13 cellular contexts compared by ENCODE assay signal in the genomic region with DNA sequence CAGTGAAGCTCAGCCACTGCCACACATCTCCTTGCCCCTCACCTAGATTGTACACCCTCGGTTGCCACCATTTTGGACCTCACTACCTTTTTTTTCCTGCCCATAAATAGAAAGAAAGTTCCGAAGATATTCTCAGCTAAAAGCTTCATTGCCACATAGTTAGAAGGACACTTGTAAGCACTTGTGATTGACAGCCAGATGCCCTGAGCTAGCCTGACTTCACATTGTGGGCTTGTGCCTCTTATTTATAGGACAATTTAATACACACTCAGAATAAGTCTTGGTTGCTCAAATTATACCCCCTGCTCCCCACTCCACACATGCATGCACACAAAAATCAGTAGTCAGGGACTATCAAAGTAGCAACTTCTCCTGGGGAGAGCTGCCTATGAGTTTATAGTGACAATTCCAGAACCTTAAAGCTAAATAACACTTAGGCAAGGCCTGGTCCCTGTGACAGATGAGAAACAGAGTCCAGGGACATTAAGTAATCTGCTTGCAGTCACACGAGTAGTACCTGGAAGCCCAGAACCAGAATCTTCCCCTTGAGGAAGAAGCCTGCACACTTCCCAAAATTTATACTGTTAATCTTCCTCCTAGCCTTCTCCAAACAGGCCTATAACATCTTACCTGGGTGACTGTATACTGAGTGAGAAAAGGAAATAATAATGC.
DNase-seq lines count a peak whose midpoint lies in the region; ATAC-seq and TF ChIP-seq lines count a peak whose summit lies in the region.
"Had no signal": no experiment of that assay in that cellular context is flagged by ENCODE, and none has a peak within 500 bp of the region (broad histone marks: within the 10 kb centered on the region; RNA-seq: fewer than 3 reads in every experiment).

No MANE protein-coding gene starts in this region.

- peaks cover 16 to 38% (median 32%) of the 10 kb centered on the region in 10 experiments for H3K4me1 ChIP-seq in BLaER1 treated with 17β-estradiol and CSF1 and Interleukin-3, amounts not matched to agents 10 nM and 100 nM
- H3K4me1 ChIP-seq in psoas muscle = no peaks in the 10 kb centered on the region
- H3K4me1 ChIP-seq in esophagus muscularis mucosa = no peaks in the 10 kb centered on the region
- no peaks in the 10 kb centered on the region for H3K4me1 ChIP-seq in upper lobe of right lung

- H3K27me3 ChIP-seq in BLaER1 treated with 17β-estradiol and CSF1 and Interleukin-3, amounts not matched to agents 10 nM and 100 nM = peaks cover 0 to 6% (median 0%) of the 10 kb centered on the region in 11 experiments; a peak in 3 of 22 replicates
- H3K27me3 ChIP-seq in psoas muscle (ENCODE audit: insufficient read depth in 3 of 3, low read length in 2 of 3) (no peaks in the 10 kb centered on the region), esophagus muscularis mucosa (no peaks in the 10 kb centered on the region), upper lobe of right lung (no peaks in the 10 kb centered on the region)

- peak overlapping the region in 6 of 11 experiments; percentile 1 to 30 (median 22); a peak in 5 of 22 replicates for H3K27ac ChIP-seq in BLaER1 treated with 17β-estradiol and CSF1 and Interleukin-3, amounts not matched to agents 10 nM and 100 nM
- H3K27ac ChIP-seq in SK-N-MC (peak overlapping the region; percentile 58), cingulate gyrus (ENCODE audit: low read depth, low read length) (peak overlapping the region; percentile 49), psoas muscle (no peak overlapping the region), esophagus muscularis mucosa (replicated peaks in 1 of 4) (no peak overlapping the region), upper lobe of right lung (no peak overlapping the region)

- peak overlapping the region; percentile 58 to 82 (median 73) for H3K4me2 ChIP-seq in BLaER1 treated with 17β-estradiol and CSF1 and Interleukin-3, amounts not matched to agents 10 nM and 100 nM

- no peak for TF ChIP-seq POLR2A in esophagus muscularis mucosa (IDR thresholded peaks at IDR 0.05; ENCODE audit: low read depth)

- peak in 3 of 4 donors; percentile 36 to 60 (median 37) for ATAC-seq in psoas muscle
- no peak for ATAC-seq in upper lobe of right lung
- ATAC-seq: CD8-positive, alpha-beta T cell had no signal

- peaks cover 0 to 20% (median 14%) of the 10 kb centered on the region in 11 experiments; a peak in 9 of 22 replicates for H3K9me3 ChIP-seq in BLaER1 treated with 17β-estradiol and CSF1 and Interleukin-3, amounts not matched to agents 10 nM and 100 nM (replicated peaks in 1 of 11)
- H3K9me3 ChIP-seq in SK-N-MC (ENCODE audit: low read depth, low read length) (no peaks in the 10 kb centered on the region), psoas muscle (no peaks in the 10 kb centered on the region), esophagus muscularis mucosa (peaks cover 0 to 9% (median 0%) of the 10 kb centered on the region in 4 donors), upper lobe of right lung (no peaks in the 10 kb centered on the region)

- H3K9ac ChIP-seq in BLaER1 treated with 17β-estradiol and CSF1 and Interleukin-3, amounts not matched to agents 10 nM and 100 nM = no peak overlapping the region
- H3K9ac ChIP-seq in SK-N-MC (ENCODE audit: insufficient read length) = no peak overlapping the region

- TF ChIP-seq CTCF in psoas muscle (IDR thresholded peaks at IDR 0.05) = no peak
- no peak for TF ChIP-seq CTCF in esophagus muscularis mucosa (IDR thresholded peaks at IDR 0.05)
- no peak for TF ChIP-seq CTCF in upper lobe of right lung (IDR thresholded peaks at IDR 0.05)

- H3K36me3 ChIP-seq in BLaER1 treated with 17β-estradiol and CSF1 and Interleukin-3, amounts not matched to agents 10 nM and 100 nM = no peaks in the 10 kb centered on the region
- H3K36me3 ChIP-seq in SK-N-MC (ENCODE audit: insufficient read depth, low read length) = no peaks in the 10 kb centered on the region
- no peaks in the 10 kb centered on the region for H3K36me3 ChIP-seq in psoas muscle (ENCODE audit: insufficient read depth in 1 of 2, low read depth in 1 of 2)
- H3K36me3 ChIP-seq in esophagus muscularis mucosa = no peaks in the 10 kb centered on the region
- H3K36me3 ChIP-seq in upper lobe of right lung = no peaks in the 10 kb centered on the region

- DNase-seq in SK-N-MC (ENCODE audit: low read depth, low spot score) (no peak), psoas muscle (no peak), superior temporal gyrus (ENCODE audit: extremely low spot score) (no peak), esophagus muscularis mucosa (ENCODE audit: extremely low spot score) (no peak), putamen (ENCODE audit: low spot score) (no peak), upper lobe of right lung (no peak)
- DNase-seq: Calu3; CD8-positive, alpha-beta T cell; DMS79 treated with DMSO at 0.1 percent for 48 hours; GF-D8; HCEC 1CT had no signal

- no peak for TF ChIP-seq EP300 in esophagus muscularis mucosa (IDR thresholded peaks at IDR 0.05)

- intact Hi-C loops in psoas muscle (cut with DNase I) (no loop called here), esophagus muscularis mucosa (cut with DNase I) (no loop called here), upper lobe of right lung (cut with DNase I) (no loop called here)

- no peak overlapping the region for H3K4me3 ChIP-seq in BLaER1 treated with 17β-estradiol and CSF1 and Interleukin-3, amounts not matched to agents 10 nM and 100 nM
- H3K4me3 ChIP-seq in SK-N-MC (no peak overlapping the region), psoas muscle (no peak overlapping the region), esophagus muscularis mucosa (no peak overlapping the region), upper lobe of right lung (no peak overlapping the region)

- WGBS in psoas muscle, 3 donors = 33 to 69% (median 43%) methylated on average over 3 of the region's 3 CpGs
- WGBS in esophagus muscularis mucosa = 77% methylated on average over 3 of the region's 3 CpGs

- H4K20me1 ChIP-seq in BLaER1 treated with 17β-estradiol and CSF1 and Interleukin-3, amounts not matched to agents 10 nM and 100 nM = no peaks in the 10 kb centered on the region

Comparison
In these comparisons a context has a peak if more than half of its experiments do, and no peak if none do; other contexts are left out.
1. H3K27ac ChIP-seq: peak in BLaER1 treated with 17β-estradiol and CSF1 and Interleukin-3, amounts not matched to agents 10 nM and 100 nM (6 of 11), SK-N-MC (single experiment) and cingulate gyrus (single experiment); none in psoas muscle (single experiment), esophagus muscularis mucosa (0 of 4) and upper lobe of right lung (single experiment).